Comparison of ENCODE assay signal across 1 cellular context in the genomic region with DNA sequence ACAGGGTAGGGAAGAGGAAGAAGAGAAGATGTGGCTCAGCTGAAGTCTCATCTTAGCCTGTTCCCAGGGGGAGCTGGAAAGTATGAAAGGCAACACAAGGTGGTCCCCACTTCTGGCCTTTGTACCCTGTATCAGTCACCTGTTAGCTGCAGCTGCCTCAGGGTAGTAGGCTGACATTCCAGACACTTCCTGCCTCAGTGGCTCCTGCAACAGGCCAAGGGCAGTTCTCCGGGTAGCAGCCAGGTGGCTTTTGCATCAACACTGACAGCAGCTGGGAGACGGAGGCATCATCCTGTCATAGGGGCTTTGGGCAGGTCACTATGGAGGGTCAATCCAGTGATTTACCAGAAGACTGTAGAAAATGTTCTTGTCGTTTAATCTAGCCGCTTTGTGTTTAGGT.
A peak's percentile ranks its signal among the peaks of the same experiment; 100 is the strongest.
TF ChIP-seq lines count a peak whose summit lies in the region.

No MANE protein-coding gene starts in this region.

TF ChIP-seq in H1, 55 proteins besides CTCF, POLR2A, EP300 and RAD21:
- no peak for TF ChIP-seq RBBP5 (IDR thresholded peaks at IDR 0.05; ENCODE audit: borderline replicate concordance, low read depth, low read length)
- TF ChIP-seq SIN3A (conservative IDR thresholded peaks at IDR 0.05 in 1 of 2, IDR thresholded peaks at IDR 0.05 in 1 of 2; ENCODE audit: low read depth in 1 of 2, low read length in 2 of 2), result 0 out of 4 replicates have a peak, but pooled peaks of 1 of the 2 experiments have one; percentile 65
- TF ChIP-seq, protein P1, sequence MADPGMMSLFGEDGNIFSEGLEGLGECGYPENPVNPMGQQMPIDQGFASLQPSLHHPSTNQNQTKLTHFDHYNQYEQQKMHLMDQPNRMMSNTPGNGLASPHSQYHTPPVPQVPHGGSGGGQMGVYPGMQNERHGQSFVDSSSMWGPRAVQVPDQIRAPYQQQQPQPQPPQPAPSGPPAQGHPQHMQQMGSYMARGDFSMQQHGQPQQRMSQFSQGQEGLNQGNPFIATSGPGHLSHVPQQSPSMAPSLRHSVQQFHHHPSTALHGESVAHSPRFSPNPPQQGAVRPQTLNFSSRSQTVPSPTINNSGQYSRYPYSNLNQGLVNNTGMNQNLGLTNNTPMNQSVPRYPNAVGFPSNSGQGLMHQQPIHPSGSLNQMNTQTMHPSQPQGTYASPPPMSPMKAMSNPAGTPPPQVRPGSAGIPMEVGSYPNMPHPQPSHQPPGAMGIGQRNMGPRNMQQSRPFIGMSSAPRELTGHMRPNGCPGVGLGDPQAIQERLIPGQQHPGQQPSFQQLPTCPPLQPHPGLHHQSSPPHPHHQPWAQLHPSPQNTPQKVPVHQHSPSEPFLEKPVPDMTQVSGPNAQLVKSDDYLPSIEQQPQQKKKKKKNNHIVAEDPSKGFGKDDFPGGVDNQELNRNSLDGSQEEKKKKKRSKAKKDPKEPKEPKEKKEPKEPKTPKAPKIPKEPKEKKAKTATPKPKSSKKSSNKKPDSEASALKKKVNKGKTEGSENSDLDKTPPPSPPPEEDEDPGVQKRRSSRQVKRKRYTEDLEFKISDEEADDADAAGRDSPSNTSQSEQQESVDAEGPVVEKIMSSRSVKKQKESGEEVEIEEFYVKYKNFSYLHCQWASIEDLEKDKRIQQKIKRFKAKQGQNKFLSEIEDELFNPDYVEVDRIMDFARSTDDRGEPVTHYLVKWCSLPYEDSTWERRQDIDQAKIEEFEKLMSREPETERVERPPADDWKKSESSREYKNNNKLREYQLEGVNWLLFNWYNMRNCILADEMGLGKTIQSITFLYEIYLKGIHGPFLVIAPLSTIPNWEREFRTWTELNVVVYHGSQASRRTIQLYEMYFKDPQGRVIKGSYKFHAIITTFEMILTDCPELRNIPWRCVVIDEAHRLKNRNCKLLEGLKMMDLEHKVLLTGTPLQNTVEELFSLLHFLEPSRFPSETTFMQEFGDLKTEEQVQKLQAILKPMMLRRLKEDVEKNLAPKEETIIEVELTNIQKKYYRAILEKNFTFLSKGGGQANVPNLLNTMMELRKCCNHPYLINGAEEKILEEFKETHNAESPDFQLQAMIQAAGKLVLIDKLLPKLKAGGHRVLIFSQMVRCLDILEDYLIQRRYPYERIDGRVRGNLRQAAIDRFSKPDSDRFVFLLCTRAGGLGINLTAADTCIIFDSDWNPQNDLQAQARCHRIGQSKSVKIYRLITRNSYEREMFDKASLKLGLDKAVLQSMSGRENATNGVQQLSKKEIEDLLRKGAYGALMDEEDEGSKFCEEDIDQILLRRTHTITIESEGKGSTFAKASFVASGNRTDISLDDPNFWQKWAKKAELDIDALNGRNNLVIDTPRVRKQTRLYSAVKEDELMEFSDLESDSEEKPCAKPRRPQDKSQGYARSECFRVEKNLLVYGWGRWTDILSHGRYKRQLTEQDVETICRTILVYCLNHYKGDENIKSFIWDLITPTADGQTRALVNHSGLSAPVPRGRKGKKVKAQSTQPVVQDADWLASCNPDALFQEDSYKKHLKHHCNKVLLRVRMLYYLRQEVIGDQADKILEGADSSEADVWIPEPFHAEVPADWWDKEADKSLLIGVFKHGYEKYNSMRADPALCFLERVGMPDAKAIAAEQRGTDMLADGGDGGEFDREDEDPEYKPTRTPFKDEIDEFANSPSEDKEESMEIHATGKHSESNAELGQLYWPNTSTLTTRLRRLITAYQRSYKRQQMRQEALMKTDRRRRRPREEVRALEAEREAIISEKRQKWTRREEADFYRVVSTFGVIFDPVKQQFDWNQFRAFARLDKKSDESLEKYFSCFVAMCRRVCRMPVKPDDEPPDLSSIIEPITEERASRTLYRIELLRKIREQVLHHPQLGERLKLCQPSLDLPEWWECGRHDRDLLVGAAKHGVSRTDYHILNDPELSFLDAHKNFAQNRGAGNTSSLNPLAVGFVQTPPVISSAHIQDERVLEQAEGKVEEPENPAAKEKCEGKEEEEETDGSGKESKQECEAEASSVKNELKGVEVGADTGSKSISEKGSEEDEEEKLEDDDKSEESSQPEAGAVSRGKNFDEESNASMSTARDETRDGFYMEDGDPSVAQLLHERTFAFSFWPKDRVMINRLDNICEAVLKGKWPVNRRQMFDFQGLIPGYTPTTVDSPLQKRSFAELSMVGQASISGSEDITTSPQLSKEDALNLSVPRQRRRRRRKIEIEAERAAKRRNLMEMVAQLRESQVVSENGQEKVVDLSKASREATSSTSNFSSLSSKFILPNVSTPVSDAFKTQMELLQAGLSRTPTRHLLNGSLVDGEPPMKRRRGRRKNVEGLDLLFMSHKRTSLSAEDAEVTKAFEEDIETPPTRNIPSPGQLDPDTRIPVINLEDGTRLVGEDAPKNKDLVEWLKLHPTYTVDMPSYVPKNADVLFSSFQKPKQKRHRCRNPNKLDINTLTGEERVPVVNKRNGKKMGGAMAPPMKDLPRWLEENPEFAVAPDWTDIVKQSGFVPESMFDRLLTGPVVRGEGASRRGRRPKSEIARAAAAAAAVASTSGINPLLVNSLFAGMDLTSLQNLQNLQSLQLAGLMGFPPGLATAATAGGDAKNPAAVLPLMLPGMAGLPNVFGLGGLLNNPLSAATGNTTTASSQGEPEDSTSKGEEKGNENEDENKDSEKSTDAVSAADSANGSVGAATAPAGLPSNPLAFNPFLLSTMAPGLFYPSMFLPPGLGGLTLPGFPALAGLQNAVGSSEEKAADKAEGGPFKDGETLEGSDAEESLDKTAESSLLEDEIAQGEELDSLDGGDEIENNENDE (IDR thresholded peaks at IDR 0.05; ENCODE audit: insufficient replicate concordance, low read length), result no peak
- TF ChIP-seq TEAD4 (IDR thresholded peaks at IDR 0.05; ENCODE audit: low read depth, low read length), result peak; percentile 35; the same call in 1 of the 2 replicates
